In the genomic region with DNA sequence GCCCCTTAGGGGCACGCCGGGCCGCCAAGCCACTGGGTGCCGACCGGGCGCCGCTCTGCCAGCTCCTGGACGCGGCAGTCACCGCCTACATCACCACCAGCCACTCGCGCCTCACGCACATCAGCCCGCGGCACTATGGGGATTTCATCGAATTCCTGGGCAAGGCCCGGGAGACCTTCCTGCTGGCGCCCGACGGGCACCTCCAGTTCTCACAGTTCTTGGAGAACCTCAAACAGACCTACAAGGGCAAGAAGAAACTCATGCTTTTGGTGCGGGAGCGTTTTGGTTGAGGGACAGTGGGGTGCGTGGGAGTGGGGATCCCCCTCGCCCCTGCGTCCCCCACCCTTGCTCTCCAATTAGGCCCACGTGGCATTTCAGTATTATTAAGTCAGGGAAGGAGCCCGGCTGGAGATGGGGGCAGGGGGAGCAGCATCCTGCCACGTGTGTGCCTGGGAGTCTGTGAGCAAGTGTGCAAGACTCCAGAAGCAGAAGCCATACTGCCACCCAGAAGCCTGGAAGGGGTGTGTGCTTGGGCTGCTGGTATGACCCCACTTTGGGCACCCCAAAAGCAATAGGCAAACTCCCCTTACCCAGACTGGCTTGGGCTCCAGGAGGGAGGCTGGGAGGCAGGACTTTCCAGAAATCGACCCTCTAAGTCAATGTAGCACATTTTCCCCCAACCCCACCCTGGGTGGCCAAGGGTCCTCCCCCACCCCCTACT, we compare ENCODE assay signal across 21 cellular contexts. TPM values are rescaled to one million over a fixed set of nuclear protein-coding genes. Genes with fewer than 3 reads are reported as not detected.
DNase-seq lines count a peak whose midpoint lies in the region; ATAC-seq and TF ChIP-seq lines count a peak whose summit lies in the region.
"Had no signal": no experiment of that assay in that cellular context is flagged by ENCODE, and none has a peak within 500 bp of the region (broad histone marks: within the 10 kb centered on the region; RNA-seq: fewer than 3 reads in every experiment).

No MANE protein-coding gene starts in this region.

- peaks cover 62% of the 10 kb centered on the region for H4K20me1 ChIP-seq in osteoblast (ENCODE audit: insufficient read depth, low read length)

- H3K27ac ChIP-seq in osteoblast (ENCODE audit: low read depth, low read length): peak overlapping the region; percentile 8
- H3K27ac ChIP-seq: gastrocnemius medialis had no signal

- peaks cover 12% of the 10 kb centered on the region for H3K4me1 ChIP-seq in osteoblast (ENCODE audit: insufficient read depth, low read length)

- no peak for TF ChIP-seq CTCF in osteoblast (IDR thresholded peaks at IDR 0.05; ENCODE audit: extremely low read depth, low read depth, low read length)

- H3K36me3 Mint-ChIP-seq in activated T-cell treated with anti-CD3 and anti-CD28 coated beads, Interleukin-2, amount 50 U/mL, for 4 hours (ENCODE audit: insufficient read depth): peaks cover 12% of the 10 kb centered on the region
- peaks cover 53% of the 10 kb centered on the region for H3K36me3 Mint-ChIP-seq in central memory CD8-positive, alpha-beta T cell (ENCODE audit: insufficient read depth)

- H3K27me3 Mint-ChIP-seq in activated T-cell treated with anti-CD3 and anti-CD28 coated beads, Interleukin-2, amount 50 U/mL, for 4 hours (ENCODE audit: low read depth): no peaks in the 10 kb centered on the region
- no peaks in the 10 kb centered on the region for H3K27me3 Mint-ChIP-seq in central memory CD8-positive, alpha-beta T cell
- H3K27me3 Mint-ChIP-seq: activated CD4-positive, alpha-beta T cell treated with anti-CD3 and anti-CD28 coated beads, Interleukin-2, amount 10 ng/mL, durations not matched to agents 7 days and 5 days; activated naive CD8-positive, alpha-beta T cell treated with anti-CD3 and anti-CD28 coated beads, Interleukin-2, amount 10 ng/mL, durations not matched to agents 7 days and 5 days had no signal

- no peak overlapping the region for H2AFZ ChIP-seq in osteoblast (ENCODE audit: low read length)

- no peak overlapping the region for H3K4me2 ChIP-seq in osteoblast (ENCODE audit: insufficient read depth, low read length)

- H3K9me3 ChIP-seq in osteoblast (ENCODE audit: low read depth, low read length): no peaks in the 10 kb centered on the region
- H3K9me3 ChIP-seq: gastrocnemius medialis had no signal

- no peak overlapping the region for H3K4me3 ChIP-seq in osteoblast (ENCODE audit: insufficient read depth, low read length)
- H3K4me3 ChIP-seq: gastrocnemius medialis had no signal

- H3K36me3 ChIP-seq in osteoblast (ENCODE audit: insufficient read depth, low read length): peaks cover 59% of the 10 kb centered on the region

- no peak overlapping the region for H3K4me3 Mint-ChIP-seq in activated T-cell treated with anti-CD3 and anti-CD28 coated beads, Interleukin-2, amount 50 U/mL, for 4 hours
- H3K4me3 Mint-ChIP-seq in central memory CD8-positive, alpha-beta T cell: no peak overlapping the region
- H3K4me3 Mint-ChIP-seq: activated CD4-positive, alpha-beta T cell treated with anti-CD3 and anti-CD28 coated beads, Interleukin-2, amount 10 ng/mL, durations not matched to agents 7 days and 5 days; activated naive CD8-positive, alpha-beta T cell treated with anti-CD3 and anti-CD28 coated beads, Interleukin-2, amount 10 ng/mL, durations not matched to agents 7 days and 5 days had no signal

- peaks cover 17% of the 10 kb centered on the region for H3K4me1 Mint-ChIP-seq in activated T-cell treated with anti-CD3 and anti-CD28 coated beads, Interleukin-2, amount 50 U/mL, for 4 hours (ENCODE audit: low read depth)
- peaks cover 35% of the 10 kb centered on the region for H3K4me1 Mint-ChIP-seq in central memory CD8-positive, alpha-beta T cell

- peak; percentile 59 for DNase-seq in activated T-cell treated with anti-CD3 and anti-CD28 coated beads, Interleukin-2, amount 50 U/mL, for 1 hour
- no peak for DNase-seq in activated T-cell treated with anti-CD3 and anti-CD28 coated beads, Interleukin-2, amount 50 U/mL, for 4 hours
- DNase-seq in M059J (ENCODE audit: low read depth) (peak; percentile 68), osteoblast (ENCODE audit: insufficient read length, low spot score, missing footprints) (peak; percentile 77), superior temporal gyrus (ENCODE audit: extremely low spot score) (no peak)
- no peak for DNase-seq in central memory CD8-positive, alpha-beta T cell (ENCODE audit: low spot score in 2 of 2)
- DNase-seq in stimulated activated CD4-positive, alpha-beta T cell treated with anti-CD3 and anti-CD28 coated beads, Interleukin-2, amount 100 ng/mL, for 24 hours: no peak
- DNase-seq: activated CD4-positive, alpha-beta T cell treated with anti-CD3 and anti-CD28 coated beads, Interleukin-2, amount 10 ng/mL, durations not matched to agents 7 days and 5 days; activated naive CD8-positive, alpha-beta T cell treated with anti-CD3 and anti-CD28 coated beads, Interleukin-2, amount 10 ng/mL, durations not matched to agents 7 days and 5 days; central memory CD4-positive, alpha-beta T cell; gastrocnemius medialis; Kasumi-1; NCI-H1436; stimulated activated CD4-positive, alpha-beta T cell treated with anti-CD3 and anti-CD28 coated beads, Interleukin-12 subunit alpha, Interleukin-12 subunit beta, amount 100 ng/mL, for 4 hours; stimulated activated naive CD8-positive, alpha-beta T cell treated with anti-CD3 and anti-CD28 coated beads, Interleukin-15, Interleukin-2, amounts not matched to agents 100 U/mL and 50 U/mL, for 24 hours had no signal

- H3K9me3 Mint-ChIP-seq in activated T-cell treated with anti-CD3 and anti-CD28 coated beads, Interleukin-2, amount 50 U/mL, for 4 hours: no peaks in the 10 kb centered on the region
- H3K9me3 Mint-ChIP-seq in central memory CD8-positive, alpha-beta T cell: no peaks in the 10 kb centered on the region
- H3K9me3 Mint-ChIP-seq: activated CD4-positive, alpha-beta T cell treated with anti-CD3 and anti-CD28 coated beads, Interleukin-2, amount 10 ng/mL, durations not matched to agents 7 days and 5 days; activated naive CD8-positive, alpha-beta T cell treated with anti-CD3 and anti-CD28 coated beads, Interleukin-2, amount 10 ng/mL, durations not matched to agents 7 days and 5 days had no signal

- H3K27me3 ChIP-seq in osteoblast (ENCODE audit: insufficient read depth, low read length): no peaks in the 10 kb centered on the region
- H3K27me3 ChIP-seq: gastrocnemius medialis had no signal

- peak overlapping the region; percentile 100 for H3K27ac Mint-ChIP-seq in central memory CD8-positive, alpha-beta T cell (ENCODE audit: low read depth)

- no peak for ATAC-seq in activated T-cell treated with anti-CD3 and anti-CD28 coated beads, Interleukin-2, amount 50 U/mL, for 4 hours
- ATAC-seq in central memory CD8-positive, alpha-beta T cell (replicated peaks; ENCODE audit: extremely low read depth, poor library complexity, severe bottlenecking): no peak
- ATAC-seq in HG03565 (IDR thresholded peaks at IDR 0.05; ENCODE audit: unreplicated experiment): no peak
- ATAC-seq: gastrocnemius medialis; stimulated activated naive CD8-positive, alpha-beta T cell treated with anti-CD3 and anti-CD28 coated beads, Interleukin-15, Interleukin-2, amounts not matched to agents 100 U/mL and 50 U/mL, for 24 hours had no signal

- peaks cover 38% of the 10 kb centered on the region for H3K79me2 ChIP-seq in osteoblast (ENCODE audit: insufficient read depth, low read length)

RNA-seq across cellular contexts. Expression of a gene that starts 35.7 kb away (rescaled TPM):
- 1 to 10 TPM; 3.2 to 5.0 (median 3.7) TPM for total RNA-seq in activated T-cell treated with anti-CD3 and anti-CD28 coated beads, Interleukin-2, amount 50 U/mL, for 4 hours
- 3.6 and 12.2 TPM in 2 replicates for total RNA-seq in M059J (2014; rRNA removed; shearing (Covaris generic))
- 6.8 and 9.0 TPM in 2 replicates for total RNA-seq in osteoblast

RNA-seq across cellular contexts. Expression of a gene that starts 46.0 kb away (rescaled TPM):
- under 1 TPM in 1 of 3 donors, not detected in 2; 0.52 TPM for total RNA-seq in activated T-cell treated with anti-CD3 and anti-CD28 coated beads, Interleukin-2, amount 50 U/mL, for 4 hours
- total RNA-seq in M059J (2014; rRNA removed; shearing (Covaris generic)): not detected in 2 replicates
- total RNA-seq in osteoblast: 0.59 TPM in 1 of 2 replicates, not detected in the other
- total RNA-seq: gastrocnemius medialis, liver, myocyte, pulmonary artery endothelial cell, SK-MEL-5, ureter had no signal

RNA-seq across cellular contexts. Expression of a gene that starts 56.7 kb away (rescaled TPM):
- 100 to 1,000 TPM; 158 to 181 (median 167) TPM for total RNA-seq in activated T-cell treated with anti-CD3 and anti-CD28 coated beads, Interleukin-2, amount 50 U/mL, for 4 hours
- 213 and 349 TPM in 2 replicates for total RNA-seq in M059J (2014; rRNA removed; shearing (Covaris generic))
- total RNA-seq in osteoblast: 33.3 and 34.8 TPM in 2 replicates

Comparison
In these comparisons a context has a peak if more than half of its experiments do, and no peak if none do; other contexts are left out.
1. DNase-seq: peak in activated T-cell treated with anti-CD3 and anti-CD28 coated beads, Interleukin-2, amount 50 U/mL, for 1 hour (single experiment), M059J (single experiment) and osteoblast (single experiment); none in activated T-cell treated with anti-CD3 and anti-CD28 coated beads, Interleukin-2, amount 50 U/mL, for 4 hours (single experiment), central memory CD8-positive, alpha-beta T cell (0 of 2), stimulated activated CD4-positive, alpha-beta T cell treated with anti-CD3 and anti-CD28 coated beads, Interleukin-2, amount 100 ng/mL, for 24 hours (0 of 2) and superior temporal gyrus (single experiment).